8 cellular contexts compared by ENCODE assay signal in the genomic region with DNA sequence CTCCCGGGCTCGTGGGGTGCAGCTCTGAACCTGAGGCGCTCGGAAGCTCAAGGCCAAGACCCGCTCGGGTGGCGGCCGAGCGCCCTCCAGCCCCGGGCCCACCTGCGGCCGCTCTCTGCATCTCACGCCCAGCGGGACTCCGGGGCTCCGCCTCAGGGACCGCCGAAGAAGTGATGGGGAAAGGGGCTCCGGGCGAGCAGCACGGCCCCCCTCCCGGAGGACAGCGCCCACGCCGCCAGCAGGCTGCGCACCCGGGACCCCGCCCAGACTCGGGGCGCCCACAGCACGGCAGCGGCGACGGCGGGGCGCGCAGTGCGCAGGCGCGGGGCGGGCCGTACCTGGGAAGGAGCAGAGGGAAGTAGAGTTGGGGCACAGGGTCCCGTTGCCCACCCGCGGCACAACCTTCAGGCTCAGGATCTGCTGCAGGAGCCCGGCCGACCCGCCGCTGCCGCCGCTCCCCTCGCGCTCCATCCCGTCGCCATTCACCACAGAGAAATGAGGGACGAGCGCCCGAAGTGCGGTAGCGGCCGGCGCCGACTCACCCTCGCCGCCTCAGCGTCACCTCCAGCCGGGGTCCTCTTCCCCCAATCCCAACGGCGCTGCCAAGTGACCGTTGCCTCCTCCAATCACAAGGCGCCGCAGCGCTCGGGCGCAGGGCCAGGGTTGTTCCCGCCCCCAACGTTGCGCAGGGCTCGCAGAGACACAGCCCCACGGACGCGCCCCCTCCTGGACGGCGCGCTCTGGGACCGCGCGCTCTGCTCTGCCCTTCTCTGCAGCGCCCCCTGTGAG. TPM values are rescaled to one million over a fixed set of nuclear protein-coding genes. Genes with fewer than 3 reads are reported as not detected.
DNase-seq lines count a peak whose midpoint lies in the region; ATAC-seq, FAIRE-seq and TF ChIP-seq lines count a peak whose summit lies in the region.

A gene with protein sequence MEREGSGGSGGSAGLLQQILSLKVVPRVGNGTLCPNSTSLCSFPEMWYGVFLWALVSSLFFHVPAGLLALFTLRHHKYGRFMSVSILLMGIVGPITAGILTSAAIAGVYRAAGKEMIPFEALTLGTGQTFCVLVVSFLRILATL (minus strand): TSS at position 560 of the 789 bp plus-strand sequence. CDS start 89 bp downstream, at position 471.

- H3K4me3 ChIP-seq in BJ (ENCODE audit: low read depth, low read length) (peak within 1 kb of the TSS; percentile 74), kidney (ENCODE audit: low read length in 2 of 2) (peak within 1 kb of the TSS; percentile 69 to 75)

- POLR2A ChIA-PET in BJ (lab: Charles Lee) = interaction anchor here (1.2 kb wide), 1 partner anchor 53 kb away, joined by 3 read pairs; no protein-coding TSS in a partner anchor

- ATAC-seq in HG03439 (IDR thresholded peaks at IDR 0.05; ENCODE audit: unreplicated experiment) = peak; percentile 83

- no peaks in the 10 kb centered on the region for H3K9me3 ChIP-seq in kidney (ENCODE audit: control insufficient read depth in 1 of 2, low read length in 2 of 2)

- DNase-seq in BJ (ENCODE audit: low read depth) (peak; percentile 89), NCI-H510A (lab: John Stamatoyannopoulos, UW) (peak; percentile 86), cerebellum (ENCODE audit: low spot score) (peak; percentile 97), kidney (peak; percentile 100)
- peak; percentile 96 for DNase-seq in activated CD4-positive, alpha-beta T cell treated with anti-CD3 and anti-CD28 coated beads for 1 hour
- peak; percentile 100 for DNase-seq in stimulated activated CD4-positive, alpha-beta T cell treated with anti-CD3 and anti-CD28 coated beads, Interleukin-15, amount 100 ng/mL, for 24 hours

- peaks cover 0 to 7% of the 10 kb centered on the region in 2 donors for H3K4me1 ChIP-seq in kidney (ENCODE audit: control insufficient read depth in 1 of 2, insufficient read depth in 1 of 2, low read depth in 1 of 2, low read length in 2 of 2)

- H3K27ac ChIP-seq in kidney (ENCODE audit: low read depth in 2 of 2, low read length in 2 of 2) = peak within 1 kb of the TSS; percentile 97 to 98

- TF ChIP-seq CTCF in BJ (IDR thresholded peaks at IDR 0.05; ENCODE audit: insufficient read depth, low read depth, low read length) (peak; percentile 100), kidney (IDR thresholded peaks at IDR 0.05; ENCODE audit: borderline replicate concordance, extremely low read depth, insufficient read depth) (peak; percentile 100)

- FAIRE-seq in kidney (lab: Jason Lieb, UNC) = peak; percentile 77

- intact Hi-C loops in kidney (cut with DNase I) = no loop called here

- TF ChIP-seq POLR2A in GM19193 (IDR thresholded peaks at IDR 0.05; ENCODE audit: extremely low read depth, insufficient read depth, insufficient read length) = peak; percentile 97

- H3K27me3 ChIP-seq in BJ (ENCODE audit: control insufficient read depth, insufficient read depth, low read length) = no peaks in the 10 kb centered on the region

- CTCF ChIA-PET in BJ (lab: Yijun Ruan, JAX) = interaction anchor here (0.6 to 5.7 kb wide), 28 partner anchors 9 to 302 kb away, joined by 3 to 52 read pairs (median 4); a partner anchor contains a TSS

- no peaks in the 10 kb centered on the region for H3K36me3 ChIP-seq in BJ (ENCODE audit: control insufficient read depth, insufficient read depth, low read length)
- H3K36me3 ChIP-seq in kidney (ENCODE audit: control insufficient read depth in 1 of 2, insufficient read depth in 2 of 2, low read length in 2 of 2) = no peaks in the 10 kb centered on the region

- peak within 1 kb of the TSS; percentile 78 to 86 for H3K9ac ChIP-seq in kidney (ENCODE audit: low read length in 2 of 2)

RNA-seq across cellular contexts. Expression of the gene that starts here (rescaled TPM):
- polyA plus RNA-seq in BJ (2011; rRNA removed) (5.2 and 8.2 TPM in 2 replicates), kidney (ENCODE audit: insufficient read depth, low read depth, low replicate concordance) (10.2 TPM)
- polyA minus RNA-seq in BJ (2011; rRNA and poly(A)+ RNA removed) = 5.5 and 8.0 TPM in 2 replicates
- total RNA-seq in cerebellum (39.1 TPM), kidney (22.8 TPM)

Comparison
In these comparisons a context has a peak if more than half of its experiments do, and no peak if none do; other contexts are left out.
1. Peak in every context shown above with its lines: DNase-seq, ATAC-seq, H3K4me3 ChIP-seq and H3K27ac ChIP-seq.